8 cellular contexts compared by ENCODE assay signal in the genomic region with DNA sequence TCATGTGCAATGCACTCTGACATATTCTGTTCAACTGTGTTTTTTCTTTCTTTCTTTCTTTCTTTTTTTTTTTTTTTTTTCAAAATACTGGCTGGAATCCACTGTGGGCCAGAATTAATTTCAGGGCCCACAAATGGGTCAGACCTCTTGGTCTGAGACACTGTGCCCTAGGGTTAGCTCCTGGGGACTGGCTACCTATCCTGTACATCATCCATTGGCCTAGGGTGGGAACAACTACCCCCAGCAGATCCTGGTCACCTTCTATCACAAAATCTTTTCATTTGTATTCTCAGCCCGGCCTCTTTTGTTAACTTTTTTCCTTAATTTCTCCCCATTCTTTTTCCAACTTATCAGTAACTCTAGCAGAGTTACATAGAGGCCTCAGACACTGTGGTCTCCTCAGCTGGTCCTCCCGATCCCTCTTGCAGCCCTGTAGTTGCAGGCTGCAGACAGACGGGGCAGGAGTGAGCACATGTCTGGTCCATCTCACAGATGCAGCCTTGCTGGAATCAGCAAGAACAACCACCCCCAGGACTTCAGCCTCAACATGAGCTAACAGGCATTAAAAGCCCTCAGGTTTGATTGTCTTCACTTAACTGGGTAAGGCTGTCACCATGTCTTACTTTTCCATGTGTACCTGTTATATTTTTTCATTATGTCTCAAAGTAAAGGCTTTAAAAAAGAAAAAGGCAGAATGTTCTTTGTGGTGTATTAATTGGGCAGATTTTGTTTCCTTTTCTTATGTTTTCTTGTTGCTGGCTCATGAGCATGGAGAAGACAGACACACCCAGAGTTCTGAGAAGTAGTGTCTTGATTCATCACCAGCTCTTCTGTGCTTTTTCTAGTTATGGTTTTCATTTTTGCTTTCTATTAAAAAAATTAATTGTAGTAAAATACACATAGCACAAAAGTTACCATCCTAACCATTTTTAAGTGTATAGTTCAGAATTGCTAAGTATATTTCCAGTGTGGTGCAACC. TPM values are rescaled to one million over a fixed set of nuclear protein-coding genes. Genes with fewer than 3 reads are reported as not detected.
DNase-seq lines count a peak whose midpoint lies in the region; ATAC-seq and TF ChIP-seq lines count a peak whose summit lies in the region.

No MANE protein-coding gene starts in this region.

- ATAC-seq in GM18909 (IDR thresholded peaks at IDR 0.05; ENCODE audit: poor library complexity, unreplicated experiment) (peak; percentile 97), HG03095 (IDR thresholded peaks at IDR 0.05; ENCODE audit: unreplicated experiment) (peak; percentile 94)

- H3K27me3 ChIP-seq in BJ (ENCODE audit: control insufficient read depth, insufficient read depth, low read length): no peaks in the 10 kb centered on the region
- H3K27me3 ChIP-seq in esophagus squamous epithelium: no peaks in the 10 kb centered on the region

- H3K36me3 Mint-ChIP-seq in nephron progenitor cell (ENCODE audit: low read depth): no peaks in the 10 kb centered on the region

- H3K4me1 Mint-ChIP-seq in nephron progenitor cell: no peaks in the 10 kb centered on the region

- intact Hi-C loops in esophagus squamous epithelium (cut with DNase I): no loop called here

- no peak overlapping the region for H3K4me3 ChIP-seq in BJ (ENCODE audit: low read depth, low read length)
- no peak overlapping the region for H3K4me3 ChIP-seq in esophagus squamous epithelium

- no peak overlapping the region for H3K4me3 Mint-ChIP-seq in nephron progenitor cell

- H3K36me3 ChIP-seq in BJ (ENCODE audit: control insufficient read depth, insufficient read depth, low read length): no peaks in the 10 kb centered on the region
- H3K36me3 ChIP-seq in esophagus squamous epithelium: no peaks in the 10 kb centered on the region

- peak overlapping the region in 3 of 4 donors; percentile 51 to 54 (median 53) for H3K27ac ChIP-seq in esophagus squamous epithelium

- CTCF ChIA-PET in BJ (lab: Yijun Ruan, JAX): interaction anchor here (0.6 to 1.6 kb wide), 10 partner anchors 8 to 941 kb away, joined by 3 to 14 read pairs (median 4); partner anchors contain the start of gene TXLNB

- no peaks in the 10 kb centered on the region for H3K9me3 Mint-ChIP-seq in nephron progenitor cell

- POLR2A ChIA-PET in BJ (lab: Charles Lee): no interaction called here

- no peak for DNase-seq in BJ (ENCODE audit: low read depth)
- peak; percentile 68 for DNase-seq in NCI-H748 (lab: John Stamatoyannopoulos, UW; ENCODE audit: unreplicated experiment)
- DNase-seq in activated CD8-positive, alpha-beta memory T cell treated with anti-CD3 and anti-CD28 coated beads for 4 hours (ENCODE audit: low read depth in 2 of 2): peak; percentile 11 to 13
- no peak for DNase-seq in esophagus squamous epithelium (lab: John Stamatoyannopoulos, UW)
- DNase-seq in nephron progenitor cell: peak; percentile 61
- DNase-seq in ureter (ENCODE audit: low spot score): peak; percentile 51

- H3K9me3 ChIP-seq in esophagus squamous epithelium: no peaks in the 10 kb centered on the region

- peak; percentile 71 for TF ChIP-seq CTCF in BJ (IDR thresholded peaks at IDR 0.05; ENCODE audit: insufficient read depth, low read depth, low read length)
- peak in 5 of 6 experiments; percentile 34 to 68 (median 61) for TF ChIP-seq CTCF in esophagus squamous epithelium (IDR thresholded peaks at IDR 0.05)
- peak; percentile 71 for TF ChIP-seq CTCF in nephron progenitor cell (IDR thresholded peaks at IDR 0.05)

- H3K4me1 ChIP-seq in esophagus squamous epithelium: peaks cover 10 to 18% (median 12%) of the 10 kb centered on the region in 3 donors

- no peak for TF ChIP-seq POLR2A in esophagus squamous epithelium (IDR thresholded peaks at IDR 0.05)

- H3K27me3 Mint-ChIP-seq in nephron progenitor cell (ENCODE audit: low read depth, poor library complexity): no peaks in the 10 kb centered on the region

- 53 to 65% methylated on average over 3 of the region's 3 CpGs for WGBS in esophagus squamous epithelium, 2 donors

- H3K27ac Mint-ChIP-seq in nephron progenitor cell: no peak overlapping the region

RNA-seq across cellular contexts. Expression of gene TXLNB, which starts 41.2 kb away (rescaled TPM):
- 0.44 and 0.71 TPM in 2 replicates for polyA plus RNA-seq in BJ (2011; rRNA removed)
- 0.21 and 0.28 TPM in 2 replicates for polyA minus RNA-seq in BJ (2011; rRNA and poly(A)+ RNA removed)
- total RNA-seq in esophagus squamous epithelium (1 to 10 TPM in 1 of 4 donors, under 1 TPM in 3; 0.04 to 1.1 (median 0.24) TPM), ureter (0.94 TPM)

Comparison
In these comparisons a context has a peak if more than half of its experiments do, and no peak if none do; other contexts are left out.
1. DNase-seq: peak in NCI-H748 (single experiment), activated CD8-positive, alpha-beta memory T cell treated with anti-CD3 and anti-CD28 coated beads for 4 hours (2 of 2), nephron progenitor cell (single experiment) and ureter (single experiment); none in BJ (single experiment) and esophagus squamous epithelium (single experiment).
2. Peak in every context shown above with its lines, with median percentiles within 50 percentile points of each other: CTCF ChIP-seq.